ENCODE assay signal across 8 cellular contexts in the genomic region with DNA sequence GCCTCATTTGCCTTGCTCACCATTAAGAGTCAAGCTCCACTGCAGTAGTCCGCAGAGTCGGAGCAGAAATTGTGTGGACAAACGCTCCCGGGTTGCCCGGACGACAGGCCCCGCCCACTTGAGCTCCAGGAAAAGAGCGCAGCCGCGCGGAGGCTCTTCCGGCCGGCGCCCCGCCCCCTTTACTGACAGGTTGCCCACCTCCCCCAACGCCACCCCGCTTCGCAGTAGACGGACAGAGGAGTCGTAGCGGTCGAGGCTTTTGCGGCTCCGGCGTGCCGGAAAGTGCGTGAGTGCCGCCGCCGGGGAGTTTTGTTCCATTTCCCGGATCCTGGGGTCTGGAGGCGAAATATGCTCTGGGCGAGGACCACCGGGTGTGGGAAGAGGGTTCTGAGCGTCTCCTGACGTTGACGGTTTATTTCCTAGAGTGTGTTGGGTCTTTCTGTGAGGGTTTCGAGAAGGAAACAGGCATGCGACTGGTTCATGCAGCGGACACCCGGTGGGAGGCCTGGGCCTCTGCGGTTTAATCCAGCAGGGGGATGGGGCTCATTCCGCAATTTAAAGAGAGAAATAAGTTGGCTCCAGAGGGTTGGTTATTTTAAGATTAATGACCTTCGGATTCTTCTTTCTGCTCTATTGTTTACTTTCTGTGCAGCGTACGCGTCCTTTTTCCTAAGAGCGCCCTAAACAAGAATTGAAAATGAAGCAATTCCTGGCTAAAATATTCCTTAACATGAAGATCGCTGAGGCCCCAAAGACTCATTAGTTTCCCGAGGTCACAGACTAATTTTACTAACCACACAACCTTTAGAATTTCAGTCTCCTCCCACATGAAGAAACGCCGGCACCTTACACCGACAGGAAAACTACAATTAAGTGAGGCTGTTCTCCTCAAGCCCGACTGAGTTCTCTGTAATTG. TPM values are rescaled to one million over a fixed set of nuclear protein-coding genes. Genes with fewer than 3 reads are reported as not detected.
A peak's percentile ranks its signal among the peaks of the same experiment; 100 is the strongest.
DNase-seq lines count a peak whose midpoint lies in the region; ATAC-seq lines count a peak whose summit lies in the region.

DNAI7 (minus strand) TSS at position 105 of the 916 bp plus-strand sequence; CDS start at position 23, 82 bp downstream.
ETFRF1 (plus strand) TSS at position 182 of the 916 bp plus-strand sequence. CDS start 8,720 bp downstream, outside the sequence.

- H3K27me3 ChIP-seq in effector memory CD4-positive, alpha-beta T cell (replicated peaks; ENCODE audit: control insufficient read depth, insufficient read depth, low read length, poor library complexity, severe bottlenecking), result no peaks in the 10 kb centered on the region

- H3K27ac ChIP-seq in effector memory CD4-positive, alpha-beta T cell (ENCODE audit: insufficient read depth, low read length, poor library complexity, severe bottlenecking), result peak within 1 kb of the TSS; percentile 86

- H3K36me3 ChIP-seq in effector memory CD4-positive, alpha-beta T cell (ENCODE audit: control insufficient read depth, insufficient read depth, low read length), result no peaks in the 10 kb centered on the region

- H3K4me3 ChIP-seq in effector memory CD4-positive, alpha-beta T cell (ENCODE audit: insufficient read depth, low read depth, low read length, poor library complexity, severe bottlenecking), result peak within 1 kb of the TSS; percentile 77

- H3K9me3 ChIP-seq in effector memory CD4-positive, alpha-beta T cell (ENCODE audit: control insufficient read depth, low read length), result no peaks in the 10 kb centered on the region

- peaks cover 15% of the 10 kb centered on the region for H3K4me1 ChIP-seq in effector memory CD4-positive, alpha-beta T cell (ENCODE audit: control insufficient read depth, insufficient read depth, low read length, poor library complexity, severe bottlenecking)

- DNase-seq in COLO829 (ENCODE audit: low spot score) (peak; percentile 85), HT-29 (ENCODE audit: low spot score) (peak; percentile 98), lung microvascular endothelial cell (ENCODE audit: low read depth in 2 of 2) (peak; percentile 98 to 99)
- peak; percentile 87 for DNase-seq in NK-92 treated with Interleukin-12 subunit alpha and Interleukin-12 subunit beta, amount 100 ng/mL, for 24 hours (lab: John Stamatoyannopoulos, UW)
- DNase-seq in activated CD8-positive, alpha-beta memory T cell treated with anti-CD3 and anti-CD28 coated beads for 4 hours (ENCODE audit: low read depth in 2 of 2), result peak; percentile 88 to 92
- DNase-seq in effector memory CD4-positive, alpha-beta T cell, result peak; percentile 91 to 95 (median 91)
- DNase-seq in stimulated activated CD4-positive, alpha-beta T cell treated with anti-CD3 and anti-CD28 coated beads, TNF-alpha, amount 100 ng/mL, for 4 hours (ENCODE audit: low read depth in 3 of 3), result peak; percentile 81 to 91 (median 89)

- peak; percentile 91 for ATAC-seq in GM21360 (IDR thresholded peaks at IDR 0.05; ENCODE audit: unreplicated experiment)

RNA-seq across cellular contexts. Expression of gene DNAI7, which starts in this region (rescaled TPM):
- not detected in 2 replicates for total RNA-seq in HT-29 (2014; rRNA removed; shearing (Covaris generic))
- not detected in 2 replicates for total RNA-seq in lung microvascular endothelial cell

RNA-seq across cellular contexts. Expression of gene ETFRF1, which starts in this region (rescaled TPM):
- 1.3 and 2.5 TPM in 2 replicates for total RNA-seq in HT-29 (2014; rRNA removed; shearing (Covaris generic))
- 11.7 and 13.7 TPM in 2 replicates for total RNA-seq in lung microvascular endothelial cell

Comparison
In these comparisons a context has a peak if more than half of its experiments do, and no peak if none do; other contexts are left out.
1. Peak in every context shown above with its lines: DNase-seq, ATAC-seq, H3K4me3 ChIP-seq and H3K27ac ChIP-seq.